3 cellular contexts compared by ENCODE assay signal in the genomic region with DNA sequence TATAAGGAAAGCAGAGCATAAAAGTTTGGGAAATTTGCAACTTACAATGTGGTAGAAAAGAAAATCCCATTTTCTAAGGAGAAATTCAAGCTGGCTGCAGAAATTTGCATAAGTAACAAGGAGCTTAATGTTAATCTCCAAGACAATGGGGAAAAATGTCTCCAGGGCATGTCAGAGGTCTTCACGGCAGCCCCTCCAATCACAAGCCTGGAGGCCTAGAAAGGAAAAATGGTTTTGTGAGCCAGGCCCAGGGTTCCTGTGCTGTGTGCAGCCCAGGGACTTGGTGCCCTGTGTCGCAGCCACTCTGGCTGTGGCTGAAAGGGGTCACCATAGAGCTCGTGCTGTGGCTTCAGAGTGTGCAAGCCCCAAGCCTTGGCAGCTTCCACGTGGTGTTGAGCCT.
DNase-seq lines count a peak whose midpoint lies in the region.
"Not testable (repeated sequence)": the region's sequence is repeated elsewhere in the genome, so short reads cannot be mapped to it uniquely, and the experiment has no call there.

No MANE protein-coding gene starts in this region.

- H3K4ac ChIP-seq in mesendoderm (ENCODE audit: low read depth, low read length): not testable (repeated sequence)

- not testable (repeated sequence) for H2BK120ac ChIP-seq in mesendoderm (ENCODE audit: low read depth, low read length)

- peaks cover 12% of the 10 kb centered on the region for H3K4me1 ChIP-seq in HAP-1
- not testable (repeated sequence) for H3K4me1 ChIP-seq in mesendoderm (ENCODE audit: control insufficient read depth, low read depth, low read length)

- not testable (repeated sequence) for H4K8ac ChIP-seq in mesendoderm (ENCODE audit: low read depth, low read length)

- not testable (repeated sequence) for H2BK15ac ChIP-seq in mesendoderm (replicated peaks; ENCODE audit: low read depth)

- not testable (repeated sequence) for H4K5ac ChIP-seq in mesendoderm (ENCODE audit: low read length)

- H3K4me2 ChIP-seq in mesendoderm (ENCODE audit: low read length): not testable (repeated sequence)

- in situ Hi-C loops in HAP-1 (cut with MboI; ENCODE audit: low sequenced_read_pairs): not testable (repeated sequence)

- not testable (repeated sequence) for H3K9ac ChIP-seq in mesendoderm (ENCODE audit: low read length)

- not testable (repeated sequence) for H3K56ac ChIP-seq in mesendoderm (ENCODE audit: low read length)

- H3K4me3 ChIP-seq in HAP-1; mesendoderm (ENCODE audit: low read length): not testable (repeated sequence)

- H3K27me3 ChIP-seq in HAP-1 (ENCODE audit: low read depth); mesendoderm (ENCODE audit: insufficient read depth, low read length, poor library complexity): not testable (repeated sequence)

- H2AK5ac ChIP-seq in mesendoderm (ENCODE audit: low read length): not testable (repeated sequence)

- H3K27ac ChIP-seq in mesendoderm (ENCODE audit: low read depth, low read length): not testable (repeated sequence)

- DNase-seq in ELF-1 (ENCODE audit: low read depth, low spot score): peak; percentile 7
- DNase-seq in HAP-1 (ENCODE audit: low spot score in 2 of 2): peak; percentile 76 to 80
- peak; percentile 5 for DNase-seq in mesendoderm

- not testable (repeated sequence) for H3K79me1 ChIP-seq in mesendoderm (ENCODE audit: low read length)

- WGBS in mesendoderm (ENCODE audit: extremely low coverage, insufficient coverage, low lambda C conversion rate): no CpG with 5 or more reads among the region's 4 CpGs

- not testable (repeated sequence) for H3K36me3 ChIP-seq in HAP-1 (replicated peaks); mesendoderm (ENCODE audit: control insufficient read depth, insufficient read depth, low read length)

- not testable (repeated sequence) for H3K9me3 ChIP-seq in HAP-1

- not testable (repeated sequence) for H2BK5ac ChIP-seq in mesendoderm (ENCODE audit: low read length)

- not testable (repeated sequence) for H3K23ac ChIP-seq in mesendoderm (ENCODE audit: low read length)

- H3K79me2 ChIP-seq in mesendoderm (ENCODE audit: control insufficient read depth, insufficient read depth, low read length): not testable (repeated sequence)

- H3K18ac ChIP-seq in mesendoderm (ENCODE audit: low read length): not testable (repeated sequence)

Comparison
In these comparisons a context has a peak if more than half of its experiments do, and no peak if none do; other contexts are left out.
1. DNase-seq: peak in every context shown above with its lines; median percentile 78 in HAP-1; 7 in ELF-1; 5 in mesendoderm.